ENCODE assay signal across 12 cellular contexts in the genomic region with DNA sequence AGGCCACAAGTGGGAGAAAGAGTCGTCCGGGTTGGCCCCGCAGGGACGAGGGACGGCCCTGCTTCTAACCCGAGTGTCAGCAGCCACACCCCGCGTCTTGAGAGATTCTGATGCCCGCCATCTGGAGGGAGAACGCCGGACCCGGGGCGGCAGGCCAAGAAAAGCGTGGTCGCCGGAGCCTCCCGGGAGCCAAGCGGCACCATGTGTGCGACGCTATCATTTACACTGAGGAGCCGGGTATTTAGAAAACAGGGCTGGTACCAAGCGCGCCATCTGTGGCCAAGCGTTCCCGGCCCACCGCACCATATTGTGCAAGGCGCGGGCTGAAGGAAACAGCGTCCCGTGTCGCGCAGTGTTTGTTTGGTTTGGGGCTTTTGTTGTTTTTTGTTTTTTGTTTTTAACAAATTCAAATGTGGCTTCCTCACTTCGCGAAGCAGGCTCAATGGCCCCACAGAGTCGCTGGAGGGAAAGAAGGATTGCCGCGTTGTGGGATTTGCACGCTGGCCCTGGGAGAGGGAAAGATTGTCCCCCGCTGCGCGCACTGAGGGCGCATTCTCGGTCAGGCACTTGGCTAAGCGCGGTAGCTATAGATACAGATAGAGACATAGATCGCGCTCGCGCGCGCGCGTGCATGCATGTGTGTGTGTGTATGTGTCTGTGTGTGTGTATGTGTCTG.
DNase-seq lines count a peak whose midpoint lies in the region; ATAC-seq, FAIRE-seq and TF ChIP-seq lines count a peak whose summit lies in the region.
"Had no signal": no experiment of that assay in that cellular context is flagged by ENCODE, and none has a peak within 500 bp of the region (broad histone marks: within the 10 kb centered on the region; RNA-seq: fewer than 3 reads in every experiment).

No MANE protein-coding gene starts in this region.

- H3K27ac Mint-ChIP-seq in naive thymus-derived CD4-positive, alpha-beta T cell, result peak overlapping the region in 2 of 9 donors; percentile 59 to 76

- TF ChIP-seq POLR2A in NB4 (IDR thresholded peaks at IDR 0.05; ENCODE audit: extremely low read depth, insufficient read length), result no peak
- TF ChIP-seq POLR2A in ovary (IDR thresholded peaks at IDR 0.05), result no peak

- H3K27me3 ChIP-seq in bronchial epithelial cell (ENCODE audit: control insufficient read depth, insufficient read depth, low read length) (peaks cover 12% of the 10 kb centered on the region), ovary (no peaks in the 10 kb centered on the region)
- no peaks in the 10 kb centered on the region for H3K27me3 ChIP-seq in naive thymus-derived CD4-positive, alpha-beta T cell (ENCODE audit: control insufficient read depth in 2 of 2, insufficient read depth in 2 of 2, low read length in 2 of 2)

- FAIRE-seq in D721Med (lab: Jason Lieb, UNC) (no peak), bronchial epithelial cell (lab: Jason Lieb, UNC) (no peak)

- H3K27ac ChIP-seq in naive thymus-derived CD4-positive, alpha-beta T cell (ENCODE audit: low read depth, low read length), result no peak overlapping the region
- no peak overlapping the region for H3K27ac ChIP-seq in ovary
- H3K27ac ChIP-seq: adrenal gland had no signal

- intact Hi-C loops in naive thymus-derived CD4-positive, alpha-beta T cell (cut with micrococcal nuclease), result no loop called here
- intact Hi-C loops in ovary (cut with DNase I), result no loop called here

- H3K4me3 Mint-ChIP-seq in naive thymus-derived CD4-positive, alpha-beta T cell, result peak overlapping the region; percentile 3 to 87 (median 80)

- CTCF ChIA-PET in naive thymus-derived CD4-positive, alpha-beta T cell (lab: Charles Lee), result interaction anchor here (0.7 kb wide), 1 partner anchor 18 kb away, joined by 3 read pairs; no protein-coding TSS in a partner anchor

- TF ChIP-seq CTCF in D721Med (IDR thresholded peaks at IDR 0.05; ENCODE audit: insufficient read depth, missing control alignments) (peak; percentile 27), NB4 (IDR thresholded peaks at IDR 0.05; ENCODE audit: low read depth, low read length) (peak; percentile 10), bronchial epithelial cell (IDR thresholded peaks at IDR 0.05; ENCODE audit: insufficient read depth, low read length, severe bottlenecking) (peak; percentile 18), ovary (IDR thresholded peaks at IDR 0.05) (no peak)

- H3K9me3 Mint-ChIP-seq in naive thymus-derived CD4-positive, alpha-beta T cell, result peaks cover 0 to 28% (median 14%) of the 10 kb centered on the region in 11 donors

- POLR2A ChIA-PET in naive thymus-derived CD4-positive, alpha-beta T cell (lab: Charles Lee), result no interaction called here

- peak; percentile 36 for ATAC-seq in naive thymus-derived CD4-positive, alpha-beta T cell
- ATAC-seq: HCT116 had no signal

- TF ChIP-seq EP300 in ovary (IDR thresholded peaks at IDR 0.05), result no peak

- peaks cover 4 to 27% (median 23%) of the 10 kb centered on the region in 7 donors for H3K4me1 Mint-ChIP-seq in naive thymus-derived CD4-positive, alpha-beta T cell

- H3K36me3 ChIP-seq in bronchial epithelial cell (ENCODE audit: control insufficient read depth, insufficient read depth, low read length) (no peaks in the 10 kb centered on the region), ovary (no peaks in the 10 kb centered on the region)
- H3K36me3 ChIP-seq in naive thymus-derived CD4-positive, alpha-beta T cell (ENCODE audit: control insufficient read depth in 2 of 3, insufficient read depth in 3 of 3, low read length in 3 of 3), result no peaks in the 10 kb centered on the region
- H3K36me3 ChIP-seq: adrenal gland had no signal

- H3K36me3 Mint-ChIP-seq in naive thymus-derived CD4-positive, alpha-beta T cell, result peaks cover 0 to 28% (median 16%) of the 10 kb centered on the region in 5 donors

- peaks cover 0 to 8% of the 10 kb centered on the region in 2 donors for H3K4me1 ChIP-seq in naive thymus-derived CD4-positive, alpha-beta T cell (ENCODE audit: control insufficient read depth in 2 of 2, insufficient read depth in 2 of 2, low read length in 2 of 2)
- H3K4me1 ChIP-seq in ovary (ENCODE audit: insufficient read depth), result no peaks in the 10 kb centered on the region
- H3K4me1 ChIP-seq: adrenal gland had no signal

- 11 to 20% (median 14%) methylated on average over 38 to 53 of the region's 53 CpGs for WGBS in ovary, 3 donors

- DNase-seq in D721Med (ENCODE audit: insufficient read length, low spot score) (no peak), NB4 (ENCODE audit: low read depth) (peak; percentile 58), bronchial epithelial cell (ENCODE audit: low read depth) (no peak), superior temporal gyrus (ENCODE audit: extremely low spot score) (no peak), NCI-H1048 (lab: John Stamatoyannopoulos, UW) (no peak), ovary (no peak)
- peak in 5 of 9 donors; percentile 14 to 30 (median 22) for DNase-seq in naive thymus-derived CD4-positive, alpha-beta T cell
- DNase-seq: activated CD4-positive, CD25-positive, alpha-beta regulatory T cell; hippocampal formation; stimulated activated CD8-positive, alpha-beta memory T cell treated with anti-CD3 and anti-CD28 coated beads, Interleukin-4, amount 100 ng/mL, for 48 hours had no signal

- no peaks in the 10 kb centered on the region for H3K9me3 ChIP-seq in naive thymus-derived CD4-positive, alpha-beta T cell (ENCODE audit: control insufficient read depth in 2 of 3, low read length in 3 of 3)
- H3K9me3 ChIP-seq in ovary, result no peaks in the 10 kb centered on the region
- H3K9me3 ChIP-seq: adrenal gland had no signal

- peaks cover 0 to 56% (median 4%) of the 10 kb centered on the region in 5 donors for H3K27me3 Mint-ChIP-seq in naive thymus-derived CD4-positive, alpha-beta T cell

- H3K4me3 ChIP-seq in NB4 (ENCODE audit: low read depth, low read length) (peak overlapping the region; percentile 34), bronchial epithelial cell (ENCODE audit: low read depth, low read length) (no peak overlapping the region), ovary (no peak overlapping the region)
- H3K4me3 ChIP-seq in naive thymus-derived CD4-positive, alpha-beta T cell (ENCODE audit: low read length), result peak overlapping the region; percentile 28
- H3K4me3 ChIP-seq: adrenal gland had no signal

Comparison
In these comparisons a context has a peak if more than half of its experiments do, and no peak if none do; other contexts are left out.
1. DNase-seq: peak in NB4 (single experiment) and naive thymus-derived CD4-positive, alpha-beta T cell (5 of 9); none in D721Med (single experiment), bronchial epithelial cell (single experiment), superior temporal gyrus (single experiment), NCI-H1048 (single experiment) and ovary (0 of 5).
2. CTCF ChIP-seq: peak in D721Med (single experiment), NB4 (single experiment) and bronchial epithelial cell (single experiment); none in ovary (0 of 3).
3. H3K4me3 ChIP-seq: peak in NB4 (single experiment) and naive thymus-derived CD4-positive, alpha-beta T cell (single experiment); none in bronchial epithelial cell (single experiment) and ovary (single experiment).